In the genomic region with DNA sequence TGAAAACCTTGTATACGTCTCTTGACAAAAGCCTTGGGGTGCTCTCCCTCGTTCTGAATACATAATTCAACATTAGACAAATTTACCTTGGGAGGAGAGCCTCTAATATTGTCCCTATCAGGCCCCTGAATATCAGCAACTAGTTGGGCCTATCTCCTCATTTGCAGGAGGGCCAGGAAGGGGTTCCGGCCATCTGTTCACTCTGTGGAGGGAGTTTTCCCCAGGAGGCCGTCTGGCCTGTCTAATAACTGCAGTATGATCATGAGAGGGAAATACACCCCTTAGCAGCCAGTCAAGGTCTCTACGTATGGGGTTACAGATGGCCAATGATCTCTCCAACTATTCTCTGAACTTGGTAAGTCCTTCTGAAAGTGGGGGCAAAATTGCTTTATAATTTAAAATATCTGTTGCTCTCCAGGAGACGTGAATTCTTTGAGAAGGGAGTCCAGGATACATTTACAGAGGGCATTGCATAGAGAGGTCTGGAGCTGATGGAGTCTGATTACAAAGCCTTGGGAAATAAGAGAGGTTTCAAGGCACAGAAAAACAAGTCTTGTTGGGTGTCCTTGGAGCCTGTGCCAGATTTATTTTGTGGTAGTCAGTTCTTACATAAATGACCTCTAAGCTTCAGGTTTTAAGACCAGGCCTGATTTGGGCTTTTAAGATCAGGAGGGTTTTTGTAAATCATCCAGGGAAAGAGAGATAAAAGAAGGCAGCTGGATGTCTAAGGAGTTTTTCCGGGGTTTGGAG, we compare ENCODE assay signal across 27 cellular contexts. TPM values are rescaled to one million over a fixed set of nuclear protein-coding genes. Genes with fewer than 3 reads are reported as not detected.
DNase-seq lines count a peak whose midpoint lies in the region; ATAC-seq and TF ChIP-seq lines count a peak whose summit lies in the region.
"Had no signal": no experiment of that assay in that cellular context is flagged by ENCODE, and none has a peak within 500 bp of the region (broad histone marks: within the 10 kb centered on the region; RNA-seq: fewer than 3 reads in every experiment).

No MANE protein-coding gene starts in this region.

- no peak for TF ChIP-seq CTCF in fibroblast of pulmonary artery (IDR thresholded peaks at IDR 0.05; ENCODE audit: low read length, missing control alignments)
- TF ChIP-seq CTCF in CD4-positive, alpha-beta T cell (IDR thresholded peaks at IDR 0.05): no peak

- H3K27ac Mint-ChIP-seq in CD4-positive, alpha-beta T cell: no peak overlapping the region
- H3K27ac Mint-ChIP-seq: activated CD4-positive, alpha-beta T cell treated with anti-CD3 and anti-CD28 coated beads, Interleukin-2, amount 10 ng/mL, durations not matched to agents 7 days and 5 days; memory B cell; naive thymus-derived CD8-positive, alpha-beta T cell; stimulated activated naive CD8-positive, alpha-beta T cell treated with anti-CD3 and anti-CD28 coated beads, Interleukin-15, amount 100 ng/mL, for 72 hours; type B pancreatic cell had no signal

- peak; percentile 63 for DNase-seq in NCI-H2171 treated with DMSO at 0.1 percent for 48 hours (lab: John Stamatoyannopoulos, UW)
- DNase-seq in adipocyte (ENCODE audit: low read depth): peak; percentile 29
- DNase-seq in fibroblast of pulmonary artery (ENCODE audit: low read depth): peak; percentile 17
- no peak for DNase-seq in ecto neural progenitor cell (ENCODE audit: low spot score)
- DNase-seq in CD4-positive, alpha-beta T cell: no peak
- DNase-seq: activated CD4-positive, alpha-beta T cell treated with anti-CD3 and anti-CD28 coated beads, Interleukin-2, amount 10 ng/mL, durations not matched to agents 7 days and 5 days; activated CD8-positive, alpha-beta memory T cell treated with anti-CD3 and anti-CD28 coated beads, Interleukin-2, amount 50 U/mL, for 48 hours; activated gamma-delta T cell; amygdala; DMS153; foreskin melanocyte; hypothalamus; kidney; MM.1S; naive thymus-derived CD8-positive, alpha-beta T cell; NCI-H187 treated with DMSO at 0.1 percent for 48 hours; NCI-H345; posterior cingulate gyrus; stimulated activated CD4-positive, alpha-beta T cell treated with anti-CD3 and anti-CD28 coated beads, Interleukin-2, amount 100 ng/mL, for 48 hours; stimulated activated naive CD8-positive, alpha-beta T cell treated with anti-CD3 and anti-CD28 coated beads, Interleukin-15, amount 100 ng/mL, for 72 hours; SW 1271 had no signal

- no peaks in the 10 kb centered on the region for H3K9me3 Mint-ChIP-seq in CD4-positive, alpha-beta T cell
- H3K9me3 Mint-ChIP-seq: activated CD4-positive, alpha-beta T cell treated with anti-CD3 and anti-CD28 coated beads, Interleukin-2, amount 10 ng/mL, durations not matched to agents 7 days and 5 days; memory B cell; naive thymus-derived CD8-positive, alpha-beta T cell; stimulated activated naive CD8-positive, alpha-beta T cell treated with anti-CD3 and anti-CD28 coated beads, Interleukin-15, amount 100 ng/mL, for 72 hours; type B pancreatic cell had no signal

- POLR2A ChIA-PET in CD4-positive, alpha-beta T cell (lab: Charles Lee): no interaction called here

- CTCF ChIA-PET in CD4-positive, alpha-beta T cell (lab: Charles Lee): no interaction called here

- H3K9me3 ChIP-seq in adipocyte (ENCODE audit: control insufficient read depth, low read length) (no peaks in the 10 kb centered on the region), skeletal muscle satellite cell (replicated peaks; ENCODE audit: low read length) (no peaks in the 10 kb centered on the region)
- H3K9me3 ChIP-seq in CD4-positive, alpha-beta T cell (ENCODE audit: control insufficient read depth, low read length): no peaks in the 10 kb centered on the region
- H3K9me3 ChIP-seq: BLaER1 had no signal

- intact Hi-C loops in CD4-positive, alpha-beta T cell (cut with DNase I, micrococcal nuclease): no loop called here

- ATAC-seq in GM21447 (IDR thresholded peaks at IDR 0.05; ENCODE audit: unreplicated experiment): no peak
- ATAC-seq in CD4-positive, alpha-beta T cell (ENCODE audit: poor library complexity): no peak
- ATAC-seq: naive thymus-derived CD8-positive, alpha-beta T cell; stimulated activated naive CD8-positive, alpha-beta T cell treated with anti-CD3 and anti-CD28 coated beads, Interleukin-15, amount 100 ng/mL, for 72 hours had no signal

- H3K4me2 ChIP-seq in skeletal muscle satellite cell (ENCODE audit: low read length): peak overlapping the region; percentile 54
- H3K4me2 ChIP-seq: BLaER1 had no signal

- H3K27me3 ChIP-seq in adipocyte (replicated peaks; ENCODE audit: control insufficient read depth, insufficient read depth, low read length) (peaks cover 10% of the 10 kb centered on the region), skeletal muscle satellite cell (ENCODE audit: control insufficient read depth, insufficient read depth, low read length) (peaks cover 3% of the 10 kb centered on the region)
- H3K27me3 ChIP-seq in CD4-positive, alpha-beta T cell (ENCODE audit: control insufficient read depth, insufficient read depth, low read length): no peaks in the 10 kb centered on the region

- H3K36me3 ChIP-seq in adipocyte (ENCODE audit: control insufficient read depth, insufficient read depth, low read length, severe bottlenecking): no peaks in the 10 kb centered on the region
- H3K36me3 ChIP-seq in skeletal muscle satellite cell (ENCODE audit: insufficient read depth, low read length): no peaks in the 10 kb centered on the region
- H3K36me3 ChIP-seq: BLaER1 had no signal

- no peaks in the 10 kb centered on the region for H3K4me1 Mint-ChIP-seq in CD4-positive, alpha-beta T cell (ENCODE audit: low read depth)
- H3K4me1 Mint-ChIP-seq: activated CD4-positive, alpha-beta T cell treated with anti-CD3 and anti-CD28 coated beads, Interleukin-2, amount 10 ng/mL, durations not matched to agents 7 days and 5 days; memory B cell; naive thymus-derived CD8-positive, alpha-beta T cell; stimulated activated naive CD8-positive, alpha-beta T cell treated with anti-CD3 and anti-CD28 coated beads, Interleukin-15, amount 100 ng/mL, for 72 hours had no signal

- no peak overlapping the region for H3K4me3 Mint-ChIP-seq in CD4-positive, alpha-beta T cell
- H3K4me3 Mint-ChIP-seq: activated CD4-positive, alpha-beta T cell treated with anti-CD3 and anti-CD28 coated beads, Interleukin-2, amount 10 ng/mL, durations not matched to agents 7 days and 5 days; memory B cell; naive thymus-derived CD8-positive, alpha-beta T cell; stimulated activated naive CD8-positive, alpha-beta T cell treated with anti-CD3 and anti-CD28 coated beads, Interleukin-15, amount 100 ng/mL, for 72 hours; type B pancreatic cell had no signal

- no peak overlapping the region for H3K27ac ChIP-seq in CD4-positive, alpha-beta T cell (ENCODE audit: low read depth, low read length)
- H3K27ac ChIP-seq: BLaER1, HL-60 had no signal

- H3K27me3 Mint-ChIP-seq in CD4-positive, alpha-beta T cell: peaks cover 4% of the 10 kb centered on the region
- H3K27me3 Mint-ChIP-seq: stimulated activated naive CD8-positive, alpha-beta T cell treated with anti-CD3 and anti-CD28 coated beads, Interleukin-15, amount 100 ng/mL, for 72 hours; type B pancreatic cell had no signal

- H3K4me1 ChIP-seq in adipocyte (ENCODE audit: control insufficient read depth, insufficient read depth, low read length) (peaks cover 19% of the 10 kb centered on the region), skeletal muscle satellite cell (ENCODE audit: control insufficient read depth, insufficient read depth, low read length) (peaks cover 5% of the 10 kb centered on the region)
- H3K4me1 ChIP-seq: BLaER1 had no signal

- H3K36me3 Mint-ChIP-seq in CD4-positive, alpha-beta T cell (ENCODE audit: low read depth): no peaks in the 10 kb centered on the region
- H3K36me3 Mint-ChIP-seq: memory B cell; naive thymus-derived CD8-positive, alpha-beta T cell; type B pancreatic cell had no signal

- H3K4me3 ChIP-seq in adipocyte (ENCODE audit: low read length): peak overlapping the region; percentile 34
- H3K4me3 ChIP-seq in fibroblast of pulmonary artery (replicated peaks; ENCODE audit: low read depth, low read length): no peak overlapping the region
- H3K4me3 ChIP-seq in skeletal muscle satellite cell (ENCODE audit: low read length): no peak overlapping the region
- H3K4me3 ChIP-seq: BLaER1 had no signal

- peak overlapping the region; percentile 63 for H3K9ac ChIP-seq in adipocyte (ENCODE audit: low read length)
- H3K9ac ChIP-seq in skeletal muscle satellite cell (ENCODE audit: low read depth, low read length): peak overlapping the region; percentile 28
- H3K9ac ChIP-seq: BLaER1 had no signal

RNA-seq across cellular contexts. Expression of a gene that starts 48.2 kb away (rescaled TPM):
- total RNA-seq in skeletal muscle satellite cell (2012; rRNA removed): 116 and 126 TPM in 2 replicates
- total RNA-seq in CD4-positive, alpha-beta T cell: 100 to 1,000 TPM; 188 to 197 TPM

RNA-seq across cellular contexts. Expression of a gene that starts 56.8 kb away (rescaled TPM):
- total RNA-seq in skeletal muscle satellite cell (2012; rRNA removed): 26.2 and 27.1 TPM in 2 replicates
- total RNA-seq in CD4-positive, alpha-beta T cell: 10 to 100 TPM; 38.9 to 40.5 TPM

Comparison
In these comparisons a context has a peak if more than half of its experiments do, and no peak if none do; other contexts are left out.
1. DNase-seq: peak in NCI-H2171 treated with DMSO at 0.1 percent for 48 hours (single experiment), adipocyte (single experiment) and fibroblast of pulmonary artery (single experiment); none in ecto neural progenitor cell (single experiment) and CD4-positive, alpha-beta T cell (0 of 10).